16 cellular contexts compared by ENCODE assay signal in the genomic region with DNA sequence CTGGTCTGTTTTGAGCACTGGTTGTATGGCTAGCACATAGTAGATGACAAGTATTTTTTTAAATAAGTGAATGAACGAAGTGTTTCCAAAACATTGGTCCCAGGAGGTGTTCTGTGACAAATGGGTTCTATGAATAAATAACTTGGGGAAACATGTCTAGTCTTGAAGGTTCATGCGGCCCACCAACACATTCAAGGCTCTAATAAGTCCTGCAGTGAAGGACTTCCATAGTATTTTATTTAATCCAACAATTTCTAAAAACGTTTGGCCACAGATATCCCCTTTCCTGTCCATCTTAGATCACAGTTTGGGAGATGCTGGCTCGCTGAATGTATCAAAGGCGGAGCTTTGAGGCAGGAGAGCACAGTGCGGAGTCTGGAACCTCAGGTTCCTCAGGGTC. TPM values are rescaled to one million over a fixed set of nuclear protein-coding genes. Genes with fewer than 3 reads are reported as not detected.
A peak's percentile ranks its signal among the peaks of the same experiment; 100 is the strongest.
DNase-seq lines count a peak whose midpoint lies in the region; ATAC-seq, FAIRE-seq and TF ChIP-seq lines count a peak whose summit lies in the region.
"Had no signal": no experiment of that assay in that cellular context is flagged by ENCODE, and none has a peak within 500 bp of the region (broad histone marks: within the 10 kb centered on the region; RNA-seq: fewer than 3 reads in every experiment).

No MANE protein-coding gene starts in this region.

- no TSS peak for BruUV-seq in IMR-90 (replicated peaks; lab: Mats Ljungman, UMichigan)

- intact Hi-C loops in IMR-90 (cut with micrococcal nuclease) = no loop called here

- 100% methylated on average over 2 of the region's 6 CpGs; no CpG with 5 or more reads in 1 of the 2 experiments for WGBS in IMR-90 (ENCODE audit: extremely low coverage in 2 of 2, insufficient read length in 1 of 2), 2 experiments
- 60% methylated on average over 6 of the region's 6 CpGs for WGBS in hepatocyte (ENCODE audit: low lambda C conversion rate, missing lambda C conversion rate)

- 0 out of 2 replicates have a peak overlapping the region, but pooled peaks have one; percentile 8 for H4K91ac ChIP-seq in IMR-90 (ENCODE audit: insufficient read depth, low read depth, low read length)

- H3K36me3 ChIP-seq in CD4-positive, CD25-positive, alpha-beta regulatory T cell (ENCODE audit: control insufficient read depth, insufficient read depth, low read length) = peaks cover 22% of the 10 kb centered on the region
- H3K36me3 ChIP-seq in IMR-90 (ENCODE audit: control insufficient read depth, insufficient read depth, low read length) = no peaks in the 10 kb centered on the region
- no peaks in the 10 kb centered on the region for H3K36me3 ChIP-seq in hepatocyte (replicated peaks; ENCODE audit: insufficient read depth, low read depth)
- H3K36me3 ChIP-seq: BE2C had no signal

- H2AK9ac ChIP-seq in IMR-90 (replicated peaks; ENCODE audit: low read depth, low read length, poor library complexity) = no peak overlapping the region

- no peak for FAIRE-seq in H54 (lab: Jason Lieb, UNC)

- no peaks in the 10 kb centered on the region for H3K79me1 ChIP-seq in IMR-90 (ENCODE audit: low read depth in 1 of 2, low read length in 2 of 2)

- no peak overlapping the region for H4K5ac ChIP-seq in IMR-90 (ENCODE audit: low read depth, low read length)

- no peak for ATAC-seq in CD4-positive, CD25-positive, alpha-beta regulatory T cell (ENCODE audit: low read depth in 2 of 2)
- ATAC-seq in IMR-90 (ENCODE audit: low read depth) = no peak

- H3K4me2 ChIP-seq in IMR-90 (ENCODE audit: low read depth, low read length) (no peak overlapping the region), hepatocyte (no peak overlapping the region)

- H3K36me3 Mint-ChIP-seq in CD4-positive, CD25-positive, alpha-beta regulatory T cell = peaks cover 26% of the 10 kb centered on the region

- H4K20me1 ChIP-seq in IMR-90 (ENCODE audit: insufficient read depth, low read length) (no peaks in the 10 kb centered on the region), hepatocyte (ENCODE audit: insufficient read depth, poor library complexity, severe bottlenecking) (no peaks in the 10 kb centered on the region)

- H3K9ac ChIP-seq in IMR-90 (ENCODE audit: low read depth, low read length) = no peak overlapping the region

- no peaks in the 10 kb centered on the region for H3K27me3 Mint-ChIP-seq in CD4-positive, CD25-positive, alpha-beta regulatory T cell
- H3K27me3 Mint-ChIP-seq: CD4-positive, alpha-beta T cell had no signal

- no peak for DNase-seq in CD4-positive, CD25-positive, alpha-beta regulatory T cell
- no peak for DNase-seq in IMR-90
- DNase-seq in hepatocyte (ENCODE audit: low spot score) = no peak
- DNase-seq in NCI-H2196 (lab: John Stamatoyannopoulos, UW; ENCODE audit: unreplicated experiment) = no peak
- DNase-seq in T-helper 2 cell = no peak
- no peak for DNase-seq in H54 (ENCODE audit: insufficient read length, low spot score)
- DNase-seq: BE2C; C1 segment of cervical spinal cord; CD4-positive, alpha-beta T cell; DMS153; DMS79; GF-D8; GOT3; H9 had no signal

- no peaks in the 10 kb centered on the region for H3K9me2 ChIP-seq in hepatocyte (replicated peaks; ENCODE audit: insufficient read depth)

- no peak overlapping the region for H3K56ac ChIP-seq in IMR-90 (ENCODE audit: extremely low read depth, insufficient read depth, low read length)

- H3K4me3 Mint-ChIP-seq in CD4-positive, CD25-positive, alpha-beta regulatory T cell = no peak overlapping the region
- H3K4me3 Mint-ChIP-seq: CD4-positive, alpha-beta T cell; H9 had no signal

- TF ChIP-seq CTCF in IMR-90 (conservative IDR thresholded peaks at IDR 0.05; ENCODE audit: low read depth, low read length) = no peak
- TF ChIP-seq CTCF in hepatocyte (IDR thresholded peaks at IDR 0.05; ENCODE audit: poor library complexity) = no peak

- H3K9me3 ChIP-seq in CD4-positive, CD25-positive, alpha-beta regulatory T cell (ENCODE audit: control insufficient read depth in 2 of 2, low read length in 2 of 2) = no peaks in the 10 kb centered on the region
- H3K9me3 ChIP-seq in IMR-90 (ENCODE audit: control insufficient read depth, insufficient read depth, low read length) (no peaks in the 10 kb centered on the region), hepatocyte (ENCODE audit: low read depth) (no peaks in the 10 kb centered on the region)
- H3K9me3 ChIP-seq: BE2C had no signal

- H3K9me1 ChIP-seq in IMR-90 (ENCODE audit: insufficient read depth, low read length) = peaks cover 10% of the 10 kb centered on the region

- no peak overlapping the region for H2BK5ac ChIP-seq in IMR-90 (ENCODE audit: low read depth, low read length, poor library complexity, severe bottlenecking)

- H3K4ac ChIP-seq in IMR-90 (ENCODE audit: low read depth, low read length) = no peak overlapping the region

- H3K79me2 ChIP-seq in hepatocyte = no peaks in the 10 kb centered on the region

- POLR2A ChIA-PET in IMR-90 (lab: Charles Lee; ENCODE audit: unreplicated experiment) = interaction anchor here (0.6 kb wide), 1 partner anchor 14 kb away, joined by 3 read pairs; no protein-coding TSS in a partner anchor

- H4K8ac ChIP-seq in IMR-90 (ENCODE audit: low read depth in 2 of 2, low read length in 2 of 2) = no peak overlapping the region

- no peak overlapping the region for H2BK20ac ChIP-seq in IMR-90 (ENCODE audit: low read depth, low read length)

- in situ Hi-C loops in IMR-90 (cut with MboI; ENCODE audit: low sequenced_read_pairs) = no loop called here

- TF ChIP-seq POLR2A in IMR-90 (IDR thresholded peaks at IDR 0.05; ENCODE audit: low read depth, low read length) = no peak
- no peak for TF ChIP-seq POLR2A in H54 (IDR thresholded peaks at IDR 0.05; ENCODE audit: low read depth, low read length)

- H3K23ac ChIP-seq in IMR-90 (ENCODE audit: low read depth, low read length) = no peak overlapping the region

- H3K18ac ChIP-seq in IMR-90 (ENCODE audit: low read depth, low read length) = peak overlapping the region; percentile 7; the same call in 1 of the 2 replicates

- no peak overlapping the region for H3K14ac ChIP-seq in IMR-90 (replicated peaks; ENCODE audit: low read depth, low read length)

- dilution Hi-C loops in IMR-90 (cut with HindIII; ENCODE audit: low sequenced_read_pairs, unreplicated experiment) = no loop called here

- H3K4me1 Mint-ChIP-seq in CD4-positive, CD25-positive, alpha-beta regulatory T cell = peaks cover 0 to 12% (median 9%) of the 10 kb centered on the region in 4 donors

- peak overlapping the region in 2 of 3 donors; percentile 37 to 42 for H3K27ac Mint-ChIP-seq in CD4-positive, CD25-positive, alpha-beta regulatory T cell
- H3K27ac Mint-ChIP-seq: CD4-positive, alpha-beta T cell; H9 had no signal

- CTCF ChIA-PET in IMR-90 (lab: Yijun Ruan, JAX) = no interaction called here

- H3K27ac ChIP-seq in CD4-positive, CD25-positive, alpha-beta regulatory T cell (ENCODE audit: insufficient read depth, low read length, poor library complexity, severe bottlenecking) = no peak overlapping the region
- H3K27ac ChIP-seq in IMR-90 (ENCODE audit: insufficient read depth, low read length) (no peak overlapping the region), hepatocyte (peak overlapping the region; percentile 32)

- H2BK15ac ChIP-seq in IMR-90 (ENCODE audit: low read depth, low read length) = no peak overlapping the region

- H3K4me3 ChIP-seq in CD4-positive, CD25-positive, alpha-beta regulatory T cell (ENCODE audit: low read depth, low read length) = no peak overlapping the region
- H3K4me3 ChIP-seq in IMR-90 (ENCODE audit: insufficient read depth, low read depth, low read length) (no peak overlapping the region), hepatocyte (no peak overlapping the region)

- no peak for TF ChIP-seq RAD21 in IMR-90 (IDR thresholded peaks at IDR 0.05; ENCODE audit: low read length)

- no peaks in the 10 kb centered on the region for H3K9me3 Mint-ChIP-seq in CD4-positive, CD25-positive, alpha-beta regulatory T cell
- H3K9me3 Mint-ChIP-seq: CD4-positive, alpha-beta T cell; H9 had no signal

- no peak overlapping the region for H2AK5ac ChIP-seq in IMR-90 (ENCODE audit: low read depth, low read length)

- no peaks in the 10 kb centered on the region for H3K4me1 ChIP-seq in CD4-positive, CD25-positive, alpha-beta regulatory T cell (ENCODE audit: control insufficient read depth, insufficient read depth, low read length, poor library complexity, severe bottlenecking)
- peaks cover 20% of the 10 kb centered on the region for H3K4me1 ChIP-seq in IMR-90 (ENCODE audit: control insufficient read depth, insufficient read depth, low read length)
- H3K4me1 ChIP-seq in hepatocyte (ENCODE audit: insufficient read depth) = peaks cover 11% of the 10 kb centered on the region

- no peaks in the 10 kb centered on the region for H3K27me3 ChIP-seq in CD4-positive, CD25-positive, alpha-beta regulatory T cell (ENCODE audit: control insufficient read depth, insufficient read depth, low read length)
- H3K27me3 ChIP-seq in IMR-90 (ENCODE audit: control insufficient read depth, insufficient read depth, low read length) = peaks cover 2% of the 10 kb centered on the region
- H3K27me3 ChIP-seq in hepatocyte = no peaks in the 10 kb centered on the region
- H3K27me3 ChIP-seq: BE2C had no signal

- H2AFZ ChIP-seq in IMR-90 (replicated peaks; ENCODE audit: low read length, poor library complexity) (no peak overlapping the region), hepatocyte (no peak overlapping the region)

- H2BK120ac ChIP-seq in IMR-90 (ENCODE audit: low read depth, low read length) = 0 out of 2 replicates have a peak overlapping the region, but pooled peaks have one; percentile 17

TF ChIP-seq in IMR-90, 13 proteins besides CTCF, POLR2A, EP300 and RAD21 (continues in another document):
- TF ChIP-seq FOS (IDR thresholded peaks at IDR 0.05; ENCODE audit: low read depth, low read length) (no peak), BHLHE40 (IDR thresholded peaks at IDR 0.05; ENCODE audit: low read depth, low read length) (no peak), SMC3 (IDR thresholded peaks at IDR 0.05; ENCODE audit: low read depth, low read length) (no peak)
- TF ChIP-seq, protein P1, sequence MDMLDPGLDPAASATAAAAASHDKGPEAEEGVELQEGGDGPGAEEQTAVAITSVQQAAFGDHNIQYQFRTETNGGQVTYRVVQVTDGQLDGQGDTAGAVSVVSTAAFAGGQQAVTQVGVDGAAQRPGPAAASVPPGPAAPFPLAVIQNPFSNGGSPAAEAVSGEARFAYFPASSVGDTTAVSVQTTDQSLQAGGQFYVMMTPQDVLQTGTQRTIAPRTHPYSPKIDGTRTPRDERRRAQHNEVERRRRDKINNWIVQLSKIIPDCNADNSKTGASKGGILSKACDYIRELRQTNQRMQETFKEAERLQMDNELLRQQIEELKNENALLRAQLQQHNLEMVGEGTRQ (IDR thresholded peaks at IDR 0.05; ENCODE audit: low read depth, low read length) = no peak

RNA-seq across cellular contexts. Expression of a gene that starts 22.5 kb away (rescaled TPM):
- total RNA-seq in CD4-positive, CD25-positive, alpha-beta regulatory T cell = 132 TPM
- polyA plus RNA-seq in CD4-positive, CD25-positive, alpha-beta regulatory T cell = 10 to 100 TPM; 40.3 to 57.9 (median 45.7) TPM
- not detected in 2 replicates for total RNA-seq in IMR-90 (2012; rRNA removed)
- polyA plus RNA-seq in IMR-90 (2012; rRNA removed) = not detected in 2 replicates
- not detected in 2 replicates for polyA plus RNA-seq in IMR-90 (2012; cell fraction: cytosol; rRNA removed)
- polyA plus RNA-seq in IMR-90 (2012; cell fraction: nucleus; rRNA removed; ENCODE audit: low replicate concordance) = 0.06 and 0.11 TPM in 2 replicates
- 0.96 and 1.00 TPM in 2 replicates for total RNA-seq in hepatocyte
- polyA plus RNA-seq in hepatocyte = 0.77 and 2.8 TPM in 2 replicates
- total RNA-seq: A172, HT-29 had no signal

Comparison
In these comparisons a context has a peak if more than half of its experiments do, and no peak if none do; other contexts are left out.
1. RNA of a gene that starts 22.5 kb away (total RNA-seq): 132 TPM in CD4-positive, CD25-positive, alpha-beta regulatory T cell (single experiment); 0.96 to 1.00 TPM in hepatocyte and not detected in IMR-90; every median in the first group is over 10 times any median in the second.